Comparison of ENCODE assay signal across 1 cellular context in genomic region chr11:61961570-61962212, GRCh38.
TF ChIP-seq lines count a peak whose summit lies in the region.

No MANE protein-coding gene starts in this region.

TF ChIP-seq in HepG2, 621 proteins besides CTCF, POLR2A, EP300 and RAD21 (continued from another document and continues in another):
- TF ChIP-seq ZBTB40 (IDR thresholded peaks at IDR 0.05): no peak
- no peak for TF ChIP-seq ZBTB40 (CRISPR knock-in tag; IDR thresholded peaks at IDR 0.05)
- no peak for TF ChIP-seq HBP1 (CRISPR knock-in tag; IDR thresholded peaks at IDR 0.05; ENCODE audit: low read depth)
- no peak for TF ChIP-seq KLF13 (CRISPR knock-in tag; IDR thresholded peaks at IDR 0.05)
- no peak for TF ChIP-seq GABPA (IDR thresholded peaks at IDR 0.05; ENCODE audit: low read depth, low read length)
- TF ChIP-seq GABPA (CRISPR knock-in tag; IDR thresholded peaks at IDR 0.05; ENCODE audit: low read depth): no peak
- TF ChIP-seq DR1 (CRISPR knock-in tag; IDR thresholded peaks at IDR 0.05): no peak
- TF ChIP-seq HINFP (CRISPR knock-in tag; IDR thresholded peaks at IDR 0.05; ENCODE audit: low read depth): no peak; the same call in 1 of the 2 replicates
- TF ChIP-seq ZNF878 (CRISPR knock-in tag; IDR thresholded peaks at IDR 0.05): no peak
- no peak for TF ChIP-seq ZBTB25 (CRISPR knock-in tag; IDR thresholded peaks at IDR 0.05)
- peak; percentile 43; the same call in 1 of the 2 replicates for TF ChIP-seq SAP130 (CRISPR knock-in tag; IDR thresholded peaks at IDR 0.05; ENCODE audit: low read depth)
- 0 out of 2 replicates have a peak, but pooled peaks have one; percentile 18 for TF ChIP-seq HNRNPL (IDR thresholded peaks at IDR 0.05; ENCODE audit: low read depth, low read length)
- TF ChIP-seq PAXIP1 (CRISPR knock-in tag; conservative IDR thresholded peaks at IDR 0.05): peak; percentile 31
- TF ChIP-seq ISL2 (CRISPR knock-in tag; IDR thresholded peaks at IDR 0.05): peak; percentile 41; the same call in 1 of the 2 replicates
- no peak for TF ChIP-seq ZNF225 (CRISPR knock-in tag; IDR thresholded peaks at IDR 0.05)
- no peak for TF ChIP-seq MATR3 (CRISPR knock-in tag; IDR thresholded peaks at IDR 0.05)
- no peak for TF ChIP-seq MAFG (CRISPR knock-in tag; IDR thresholded peaks at IDR 0.05)
- TF ChIP-seq HNF4A (CRISPR knock-in tag; IDR thresholded peaks at IDR 0.05): peak; percentile 77
- no peak for TF ChIP-seq HOXA7 (CRISPR knock-in tag; IDR thresholded peaks at IDR 0.05)
- no peak for TF ChIP-seq GLI4 (CRISPR knock-in tag; IDR thresholded peaks at IDR 0.05; ENCODE audit: borderline replicate concordance)
- TF ChIP-seq SIN3B (IDR thresholded peaks at IDR 0.05; ENCODE audit: low read length): no peak
- no peak for TF ChIP-seq SUZ12 (IDR thresholded peaks at IDR 0.05; ENCODE audit: low read depth, low read length)
- TF ChIP-seq DBP (CRISPR knock-in tag; IDR thresholded peaks at IDR 0.05; ENCODE audit: not compliant biosample characterization): no peak
- TF ChIP-seq WIZ (CRISPR knock-in tag; IDR thresholded peaks at IDR 0.05): no peak
- TF ChIP-seq ZNF605 (CRISPR knock-in tag; IDR thresholded peaks at IDR 0.05): no peak
- TF ChIP-seq STAT6 (CRISPR knock-in tag; IDR thresholded peaks at IDR 0.05; ENCODE audit: borderline replicate concordance): no peak
- no peak for TF ChIP-seq BCLAF1 (IDR thresholded peaks at IDR 0.05)
- no peak for TF ChIP-seq HIVEP1 (CRISPR knock-in tag; IDR thresholded peaks at IDR 0.05)
